ENCODE assay signal across 21 cellular contexts in the genomic region with DNA sequence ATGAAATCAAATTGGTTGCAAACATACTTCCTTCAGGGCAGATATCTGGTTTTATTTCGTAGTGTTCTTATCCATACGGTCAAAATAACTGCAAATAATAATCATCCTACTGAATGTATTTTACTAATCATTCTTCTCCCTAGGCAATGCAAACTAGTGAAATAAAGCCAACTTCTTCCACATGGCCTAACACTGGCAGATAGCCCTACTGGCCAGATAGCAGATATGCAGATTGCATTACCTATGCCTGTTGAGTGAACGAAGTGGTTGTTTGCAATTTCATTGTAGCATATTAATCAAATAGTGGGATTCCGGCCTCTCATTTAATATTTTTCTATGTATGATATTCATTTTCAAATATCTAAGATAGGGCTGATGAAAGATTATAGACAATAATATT.
DNase-seq lines count a peak whose midpoint lies in the region; ATAC-seq and TF ChIP-seq lines count a peak whose summit lies in the region.
"Had no signal": no experiment of that assay in that cellular context is flagged by ENCODE, and none has a peak within 500 bp of the region (broad histone marks: within the 10 kb centered on the region; RNA-seq: fewer than 3 reads in every experiment).

No MANE protein-coding gene starts in this region.

- H3K4me1 Mint-ChIP-seq in type B pancreatic cell (ENCODE audit: unreplicated experiment), result no peaks in the 10 kb centered on the region
- no peaks in the 10 kb centered on the region for H3K4me1 Mint-ChIP-seq in activated T-cell treated with anti-CD3 and anti-CD28 coated beads, Interleukin-2, amount 50 U/mL, for 24 hours (ENCODE audit: low read depth)
- H3K4me1 Mint-ChIP-seq: activated CD4-positive, alpha-beta memory T cell treated with anti-CD3 and anti-CD28 coated beads, Interleukin-2, amount 10 ng/mL, durations not matched to agents 7 days and 5 days had no signal

- no peak overlapping the region for H3K4me3 Mint-ChIP-seq in type B pancreatic cell
- H3K4me3 Mint-ChIP-seq in activated T-cell treated with anti-CD3 and anti-CD28 coated beads, Interleukin-2, amount 50 U/mL, for 24 hours, result no peak overlapping the region
- H3K4me3 Mint-ChIP-seq: activated CD4-positive, alpha-beta memory T cell treated with anti-CD3 and anti-CD28 coated beads, Interleukin-2, amount 10 ng/mL, durations not matched to agents 7 days and 5 days; nephron progenitor cell had no signal

- no peaks in the 10 kb centered on the region for H3K36me3 Mint-ChIP-seq in type B pancreatic cell
- H3K36me3 Mint-ChIP-seq in activated T-cell treated with anti-CD3 and anti-CD28 coated beads, Interleukin-2, amount 50 U/mL, for 24 hours (ENCODE audit: low read depth), result no peaks in the 10 kb centered on the region

- H3K9me3 Mint-ChIP-seq in type B pancreatic cell, result no peaks in the 10 kb centered on the region
- no peaks in the 10 kb centered on the region for H3K9me3 Mint-ChIP-seq in activated T-cell treated with anti-CD3 and anti-CD28 coated beads, Interleukin-2, amount 50 U/mL, for 24 hours
- H3K9me3 Mint-ChIP-seq: activated CD4-positive, alpha-beta memory T cell treated with anti-CD3 and anti-CD28 coated beads, Interleukin-2, amount 10 ng/mL, durations not matched to agents 7 days and 5 days had no signal

- DNase-seq in NCI-H748 (lab: John Stamatoyannopoulos, UW; ENCODE audit: unreplicated experiment) (peak; percentile 3), NCI-H748 treated with DMSO at 0.1 percent for 48 hours (lab: John Stamatoyannopoulos, UW) (no peak), NCI-H69 (lab: John Stamatoyannopoulos, UW) (peak; percentile 11), cerebellum (ENCODE audit: low spot score) (peak; percentile 9), type B pancreatic cell (ENCODE audit: extremely low spot score, unreplicated experiment) (no peak), SIG-M5 (lab: John Stamatoyannopoulos, UW) (no peak)
- DNase-seq in activated T-cell treated with anti-CD3 and anti-CD28 coated beads, Interleukin-2, amount 50 U/mL, for 24 hours, result no peak
- DNase-seq: activated CD4-positive, alpha-beta memory T cell treated with anti-CD3 and anti-CD28 coated beads, Interleukin-2, amount 10 ng/mL, durations not matched to agents 7 days and 5 days; activated gamma-delta T cell; activated T-cell treated with anti-CD3 and anti-CD28 coated beads for 4 hours; dermis blood vessel endothelial cell; islet precursor cell; Kasumi-1; NCI-H1436; NCI-H526; nephron progenitor cell; stomach; SW 1271; transverse colon had no signal

- peaks cover 3% of the 10 kb centered on the region for H3K27me3 Mint-ChIP-seq in type B pancreatic cell
- peaks cover 7% of the 10 kb centered on the region for H3K27me3 Mint-ChIP-seq in activated T-cell treated with anti-CD3 and anti-CD28 coated beads, Interleukin-2, amount 50 U/mL, for 24 hours
- H3K27me3 Mint-ChIP-seq: activated CD4-positive, alpha-beta memory T cell treated with anti-CD3 and anti-CD28 coated beads, Interleukin-2, amount 10 ng/mL, durations not matched to agents 7 days and 5 days had no signal

- no peak overlapping the region for H3K27ac Mint-ChIP-seq in type B pancreatic cell
- no peak overlapping the region for H3K27ac Mint-ChIP-seq in activated T-cell treated with anti-CD3 and anti-CD28 coated beads, Interleukin-2, amount 50 U/mL, for 24 hours
- H3K27ac Mint-ChIP-seq: activated CD4-positive, alpha-beta memory T cell treated with anti-CD3 and anti-CD28 coated beads, Interleukin-2, amount 10 ng/mL, durations not matched to agents 7 days and 5 days; nephron progenitor cell had no signal

- TF ChIP-seq CTCF in type B pancreatic cell (conservative IDR thresholded peaks at IDR 0.05), result peak; percentile 48

- no peak for ATAC-seq in GM21576 (IDR thresholded peaks at IDR 0.05; ENCODE audit: unreplicated experiment)
- ATAC-seq: sciatic nerve had no signal

Comparison
In these comparisons a context has a peak if more than half of its experiments do, and no peak if none do; other contexts are left out.
1. DNase-seq: peak in NCI-H748 (single experiment), NCI-H69 (single experiment) and cerebellum (single experiment); none in NCI-H748 treated with DMSO at 0.1 percent for 48 hours (single experiment), type B pancreatic cell (single experiment), SIG-M5 (single experiment) and activated T-cell treated with anti-CD3 and anti-CD28 coated beads, Interleukin-2, amount 50 U/mL, for 24 hours (single experiment).